10 cellular contexts compared by ENCODE assay signal in the genomic region with DNA sequence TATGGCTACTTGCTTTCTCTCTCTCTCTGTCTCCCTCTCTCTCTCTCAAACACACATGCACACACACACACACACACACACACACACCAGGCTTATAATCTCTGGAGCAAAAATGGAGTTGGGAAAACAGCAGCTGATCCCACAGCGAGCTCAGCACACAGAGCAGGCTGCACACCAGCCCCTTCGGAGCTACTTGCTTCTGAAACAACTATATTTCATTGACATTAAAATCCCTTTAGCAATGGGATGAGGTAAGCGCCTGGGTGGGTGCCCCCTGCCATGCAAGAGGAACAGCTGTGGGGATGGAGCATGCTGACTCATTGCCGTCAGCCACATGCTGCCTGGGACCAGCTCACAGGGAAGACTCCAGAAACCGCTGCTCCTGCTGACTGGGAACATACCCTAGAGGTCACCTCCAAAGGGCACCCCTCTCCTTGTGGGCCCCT. TPM values are rescaled to one million over a fixed set of nuclear protein-coding genes. Genes with fewer than 3 reads are reported as not detected.
A peak's percentile ranks its signal among the peaks of the same experiment; 100 is the strongest.
DNase-seq lines count a peak whose midpoint lies in the region; ATAC-seq and TF ChIP-seq lines count a peak whose summit lies in the region.
"Had no signal": no experiment of that assay in that cellular context is flagged by ENCODE, and none has a peak within 500 bp of the region (broad histone marks: within the 10 kb centered on the region; RNA-seq: fewer than 3 reads in every experiment).

No MANE protein-coding gene starts in this region.

- no peak for TF ChIP-seq RAD21 in Ishikawa (IDR thresholded peaks at IDR 0.05; ENCODE audit: low read depth)

- no peak for TF ChIP-seq EP300 in Ishikawa (IDR thresholded peaks at IDR 0.05; ENCODE audit: borderline replicate concordance)

- BruUV-seq in A673 (replicated peaks; lab: Mats Ljungman, UMichigan), result no TSS peak

- no peak for TF ChIP-seq CTCF in A673 (conservative IDR thresholded peaks at IDR 0.05; ENCODE audit: low read depth, low read length)

- peaks cover 19% of the 10 kb centered on the region for H3K4me1 ChIP-seq in A673 (ENCODE audit: insufficient read depth, low read length, poor library complexity, severe bottlenecking)

- DNase-seq in A673 (ENCODE audit: low spot score) (peak; percentile 93), T1000 (lab: John Stamatoyannopoulos, UW) (peak; percentile 27), left cardiac atrium (peak; percentile 76), smooth muscle cell of the brain vasculature (ENCODE audit: low read depth, low spot score) (peak; percentile 96), amniotic stem cell (lab: John Stamatoyannopoulos, UW) (no peak)

- no peaks in the 10 kb centered on the region for H3K9me3 ChIP-seq in A673 (ENCODE audit: low read depth, low read length, poor library complexity, severe bottlenecking)

- peak overlapping the region; percentile 72 for H3K27ac ChIP-seq in A673 (ENCODE audit: low read depth, low read length, poor library complexity, severe bottlenecking)
- H3K27ac ChIP-seq: VCaP had no signal

- ATAC-seq in left cardiac atrium (peak; percentile 61 to 85), GM18909 (IDR thresholded peaks at IDR 0.05; ENCODE audit: poor library complexity, unreplicated experiment) (no peak), GM21367 (IDR thresholded peaks at IDR 0.05; ENCODE audit: unreplicated experiment) (no peak)

- intact Hi-C loops in A673 (cut with micrococcal nuclease; ENCODE audit: unreplicated experiment) (no loop called here), left cardiac atrium (cut with DNase I) (no loop called here)

- H3K27me3 ChIP-seq in A673 (replicated peaks; ENCODE audit: insufficient read depth, low read depth, low read length, poor library complexity), result no peaks in the 10 kb centered on the region

- H3K36me3 ChIP-seq in A673 (ENCODE audit: insufficient read depth, low read length, poor library complexity, severe bottlenecking), result no peaks in the 10 kb centered on the region

- CTCF ChIA-PET in A673 (lab: Charles Lee), result no interaction called here

- peak overlapping the region; percentile 3 for H3K4me3 ChIP-seq in A673 (ENCODE audit: low read depth, low read length, poor library complexity, severe bottlenecking)
- H3K4me3 ChIP-seq: skin epidermis had no signal

- POLR2A ChIA-PET in A673 (lab: Charles Lee; ENCODE audit: low non-redundant PET), result interaction anchor here (1.1 kb wide), 2 partner anchors 13 to 33 kb away, joined by 4 read pairs; no protein-coding TSS in a partner anchor

TF ChIP-seq in Ishikawa, 13 proteins besides CTCF, POLR2A, EP300 and RAD21:
- TF ChIP-seq TCF12 (IDR thresholded peaks at IDR 0.05; ENCODE audit: low read depth) (no peak), USF1 (IDR thresholded peaks at IDR 0.05) (no peak), MAX (IDR thresholded peaks at IDR 0.05) (peak; percentile 34; the same call in 1 of the 2 replicates), CEBPB (IDR thresholded peaks at IDR 0.05) (no peak), TAF1 (IDR thresholded peaks at IDR 0.05; ENCODE audit: low read depth) (no peak), TEAD4 (IDR thresholded peaks at IDR 0.05) (no peak)

RNA-seq across cellular contexts. Expression of gene B3GNT5, which starts 45.7 kb away (rescaled TPM):
- total RNA-seq in A673 (2021) (25.3 and 26.5 TPM in 2 replicates), left cardiac atrium (1 to 10 TPM; 2.6 to 5.2 TPM)

Comparison
In these comparisons a context has a peak if more than half of its experiments do, and no peak if none do; other contexts are left out.
1. ATAC-seq: peak in left cardiac atrium (2 of 2); none in GM18909 (single experiment) and GM21367 (single experiment).